In the genomic region with DNA sequence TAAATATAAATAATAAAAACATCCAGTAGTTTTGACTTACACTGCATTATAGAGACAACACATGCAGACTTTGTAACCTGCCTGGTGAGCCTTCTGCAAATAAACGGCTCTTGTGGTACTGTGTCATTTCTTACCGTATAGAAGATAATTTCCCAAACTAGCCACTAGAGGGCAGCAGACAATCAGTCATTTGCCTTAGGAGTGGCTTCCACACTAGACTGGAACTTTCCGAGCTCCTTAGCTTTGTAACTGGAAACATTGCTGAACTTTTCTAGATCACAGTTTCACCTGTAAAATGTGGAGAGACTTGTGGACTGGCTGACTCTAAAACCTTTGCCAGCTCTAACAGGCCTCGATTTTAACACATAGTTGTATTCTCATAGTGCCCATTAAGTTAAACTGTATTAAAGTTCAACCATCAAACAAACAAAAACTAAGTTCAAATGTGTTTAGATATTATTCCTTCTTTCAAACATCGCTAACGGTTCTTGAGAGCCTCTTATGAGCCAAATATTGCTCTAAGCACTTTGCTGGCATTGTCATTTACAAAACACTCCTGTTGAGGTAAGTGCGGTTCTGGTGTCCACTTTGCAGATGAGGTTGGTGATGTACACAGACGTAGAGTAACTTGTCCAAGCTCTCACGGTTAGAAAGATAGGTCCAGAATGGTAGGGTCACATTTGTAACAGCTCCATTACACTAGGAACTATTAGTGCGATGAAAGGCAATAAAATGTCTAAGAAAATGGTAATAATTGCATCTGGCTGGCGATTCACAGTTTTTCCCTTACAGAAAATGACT, we compare ENCODE assay signal across 8 cellular contexts.
DNase-seq lines count a peak whose midpoint lies in the region; ATAC-seq lines count a peak whose summit lies in the region.

No MANE protein-coding gene starts in this region.

- H3K9me3 Mint-ChIP-seq in immature natural killer cell = no peaks in the 10 kb centered on the region

- H3K27ac Mint-ChIP-seq in immature natural killer cell = no peak overlapping the region

- peaks cover 0 to 2% (median 2%) of the 10 kb centered on the region in 3 donors for H3K27me3 Mint-ChIP-seq in immature natural killer cell (ENCODE audit: low read depth in 3 of 3)

- DNase-seq in AG08395 (ENCODE audit: low spot score) (peak; percentile 68), NCI-H187 (lab: John Stamatoyannopoulos, UW) (peak; percentile 1 to 16), T-helper 2 cell (peak in 3 of 5 experiments; percentile 4 to 77 (median 49)), brain pericyte (ENCODE audit: low read depth, low spot score) (peak; percentile 57), immature natural killer cell (peak; percentile 55 to 68 (median 64))
- DNase-seq in stimulated activated CD4-positive, alpha-beta T cell treated with anti-CD3 and anti-CD28 coated beads, Interleukin-1b, Interleukin-23, amount 100 ng/mL, for 48 hours = peak; percentile 21

- H3K4me3 Mint-ChIP-seq in immature natural killer cell = no peak overlapping the region

- no peaks in the 10 kb centered on the region for H3K4me1 Mint-ChIP-seq in immature natural killer cell

- ATAC-seq in GM18508 (IDR thresholded peaks at IDR 0.05; ENCODE audit: insufficient read depth, unreplicated experiment) = peak; percentile 96
- ATAC-seq in HG02973 (IDR thresholded peaks at IDR 0.05; ENCODE audit: unreplicated experiment) = peak; percentile 94

- H3K36me3 Mint-ChIP-seq in immature natural killer cell = no peaks in the 10 kb centered on the region

Comparison
In these comparisons a context has a peak if more than half of its experiments do, and no peak if none do; other contexts are left out.
1. Peak in every context shown above with its lines: DNase-seq and ATAC-seq.
2. DNase-seq: peak in every context shown above with its lines; median percentile 68 in AG08395; 64 in immature natural killer cell; 57 in brain pericyte; 49 in T-helper 2 cell; 21 in stimulated activated CD4-positive, alpha-beta T cell treated with anti-CD3 and anti-CD28 coated beads, Interleukin-1b, Interleukin-23, amount 100 ng/mL, for 48 hours; 8 in NCI-H187.